18 cellular contexts compared by ENCODE assay signal in the genomic region with DNA sequence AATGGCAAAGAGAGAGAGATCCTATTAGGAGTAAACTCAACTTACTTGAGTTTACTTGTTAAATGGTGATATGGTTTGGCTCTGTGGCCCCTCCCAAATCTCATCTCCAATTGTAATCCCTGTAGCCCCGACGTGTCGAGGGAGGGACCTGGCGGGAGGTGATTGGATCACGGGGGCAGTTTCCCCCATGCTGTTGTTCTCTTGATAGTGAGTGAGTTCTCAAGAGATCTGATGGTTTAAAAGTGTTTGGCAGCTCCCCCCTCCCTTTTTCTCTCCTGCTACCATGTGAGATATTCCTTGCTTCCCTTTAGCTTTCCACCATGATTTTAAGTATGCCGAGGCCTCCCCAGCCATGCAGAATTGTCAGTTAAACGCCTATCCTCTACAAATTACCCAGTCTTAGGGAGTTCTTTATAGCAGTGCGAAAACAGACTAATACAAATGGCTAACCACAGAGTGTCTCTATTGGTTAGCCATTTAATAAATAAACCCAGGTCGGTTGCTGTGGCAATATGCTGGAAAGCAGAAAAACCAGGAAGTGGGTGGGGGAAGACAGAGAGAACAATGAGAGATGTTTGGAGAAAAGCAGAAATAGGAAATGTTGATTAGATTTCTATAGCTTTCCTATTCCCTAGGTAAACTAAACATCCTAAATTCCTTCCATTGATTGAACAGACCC. TPM values are rescaled to one million over a fixed set of nuclear protein-coding genes. Genes with fewer than 3 reads are reported as not detected.
DNase-seq lines count a peak whose midpoint lies in the region; ATAC-seq, FAIRE-seq and TF ChIP-seq lines count a peak whose summit lies in the region.
"Had no signal": no experiment of that assay in that cellular context is flagged by ENCODE, and none has a peak within 500 bp of the region (broad histone marks: within the 10 kb centered on the region; RNA-seq: fewer than 3 reads in every experiment).

No MANE protein-coding gene starts in this region.

- CTCF ChIA-PET in K562 (lab: Yijun Ruan, JAX; ENCODE audit: low intra/inter-chr PET ratio) = no interaction called here
- CTCF ChIA-PET in activated naive CD4-positive, alpha-beta T cell treated with anti-CD3 and anti-CD28 coated beads, Interleukin-2, amount 10 ng/mL, durations not matched to agents 7 days and 5 days (lab: Charles Lee) = interaction anchor here (2.9 to 3.8 kb wide), 2 partner anchors 11 to 15 kb away, joined by 12 to 20 read pairs; no protein-coding TSS in a partner anchor

- FAIRE-seq in K562 (lab: Jason Lieb, UNC) = no peak

- H3K9me3 ChIP-seq in K562 (replicated peaks; ENCODE audit: control insufficient read depth, insufficient read depth, low read depth, low read length) = no peaks in the 10 kb centered on the region
- H3K9me3 ChIP-seq: adrenal gland had no signal

- H3K27ac ChIP-seq in K562 (ENCODE audit: extremely low read depth, low read depth, low read length) (peak overlapping the region; percentile 4; the same call in 1 of the 3 replicates), mesendoderm (ENCODE audit: low read depth, low read length) (no peak overlapping the region)
- H3K27ac ChIP-seq: adrenal gland had no signal

- H3K27me3 Mint-ChIP-seq in activated naive CD4-positive, alpha-beta T cell treated with anti-CD3 and anti-CD28 coated beads, Interleukin-2, amount 10 ng/mL, durations not matched to agents 7 days and 5 days = no peaks in the 10 kb centered on the region
- H3K27me3 Mint-ChIP-seq: naive thymus-derived CD8-positive, alpha-beta T cell; stimulated activated naive B cell treated with anti-CD40 and anti-IgM and Interleukin-4, amounts not matched to agents 10 μg/mL and 1 μg/mL and 100 μg/mL, for 72 hours had no signal

- TF ChIP-seq POLR2A in K562 (conservative IDR thresholded peaks at IDR 0.05) = no peak

- H3K4me3 Mint-ChIP-seq in activated naive CD4-positive, alpha-beta T cell treated with anti-CD3 and anti-CD28 coated beads, Interleukin-2, amount 10 ng/mL, durations not matched to agents 7 days and 5 days = no peak overlapping the region
- H3K4me3 Mint-ChIP-seq: naive thymus-derived CD8-positive, alpha-beta T cell; stimulated activated naive B cell treated with anti-CD40 and anti-IgM and Interleukin-4, amounts not matched to agents 10 μg/mL and 1 μg/mL and 100 μg/mL, for 72 hours had no signal

- H3K4ac ChIP-seq in mesendoderm (ENCODE audit: low read depth, low read length) = no peak overlapping the region

- H2AFZ ChIP-seq in K562 (ENCODE audit: low read depth, low read length) = peak overlapping the region; percentile 88

- H2BK120ac ChIP-seq in mesendoderm (ENCODE audit: low read depth, low read length) = no peak overlapping the region

- H3K79me2 ChIP-seq in K562 (ENCODE audit: control insufficient read depth, insufficient read depth, low read length) (peaks cover 20% of the 10 kb centered on the region), mesendoderm (ENCODE audit: control insufficient read depth, insufficient read depth, low read length) (peaks cover 11% of the 10 kb centered on the region)

- peaks cover 22 to 25% of the 10 kb centered on the region in 2 experiments for H3K4me1 ChIP-seq in K562 (replicated peaks in 1 of 2; ENCODE audit: control insufficient read depth in 2 of 2, insufficient read depth in 2 of 2, low read length in 2 of 2)
- peaks cover 2% of the 10 kb centered on the region for H3K4me1 ChIP-seq in mesendoderm (ENCODE audit: control insufficient read depth, low read depth, low read length)

- no peak overlapping the region for H4K5ac ChIP-seq in mesendoderm (ENCODE audit: low read length)

- H3K4me1 Mint-ChIP-seq in activated naive CD4-positive, alpha-beta T cell treated with anti-CD3 and anti-CD28 coated beads, Interleukin-2, amount 10 ng/mL, durations not matched to agents 7 days and 5 days = peaks cover 22% of the 10 kb centered on the region

- no peak overlapping the region for H3K18ac ChIP-seq in mesendoderm (ENCODE audit: low read length)

- no peak overlapping the region for H2BK15ac ChIP-seq in mesendoderm (replicated peaks; ENCODE audit: low read depth)

- H3K56ac ChIP-seq in mesendoderm (ENCODE audit: low read length) = no peak overlapping the region

- TF ChIP-seq RAD21 in K562 (CRISPR knock-in tag; conservative IDR thresholded peaks at IDR 0.05 in 1 of 2, IDR thresholded peaks at IDR 0.05 in 1 of 2) = no peak

- no peak overlapping the region for H3K23ac ChIP-seq in mesendoderm (ENCODE audit: low read length)

- no peak for TF ChIP-seq EP300 in K562 (IDR thresholded peaks at IDR 0.05; ENCODE audit: low read length)

- H3K4me3 ChIP-seq in K562 (no peak overlapping the region), mesendoderm (ENCODE audit: low read length) (no peak overlapping the region)
- H3K4me3 ChIP-seq: adrenal gland had no signal

- BruUV-seq in K562 (replicated peaks; lab: Mats Ljungman, UMichigan) = no TSS peak

- no peak overlapping the region for H4K8ac ChIP-seq in mesendoderm (ENCODE audit: low read depth, low read length)

- intact Hi-C loops in K562 (cut with micrococcal nuclease) = no loop called here

- H3K36me3 Mint-ChIP-seq in activated naive CD4-positive, alpha-beta T cell treated with anti-CD3 and anti-CD28 coated beads, Interleukin-2, amount 10 ng/mL, durations not matched to agents 7 days and 5 days = peaks cover 3% of the 10 kb centered on the region

- WGBS in K562 (ENCODE audit: insufficient coverage, low coverage, missing lambda C conversion rate) = 35% methylated on average over 9 of the region's 9 CpGs
- WGBS in mesendoderm (ENCODE audit: extremely low coverage, insufficient coverage, low lambda C conversion rate) = no CpG with 5 or more reads among the region's 9 CpGs

- H3K9ac ChIP-seq in K562 (ENCODE audit: insufficient read depth in 1 of 2, low read depth in 2 of 2, low read length in 2 of 2) = peak overlapping the region in 1 of 2 experiments; percentile 3; a peak in 1 of 4 replicates
- H3K9ac ChIP-seq in mesendoderm (ENCODE audit: low read length) = no peak overlapping the region

- H3K27ac Mint-ChIP-seq in activated naive CD4-positive, alpha-beta T cell treated with anti-CD3 and anti-CD28 coated beads, Interleukin-2, amount 10 ng/mL, durations not matched to agents 7 days and 5 days = no peak overlapping the region
- H3K27ac Mint-ChIP-seq: activated T-helper 2 cell treated with anti-CD3 and anti-CD28 coated beads, Interferon-gamma antibody, Interleukin-2, Interleukin-4, amounts not matched to agents 10 μg/mL and 5 μg/mL and 100 μg/mL, durations not matched to agents 14 hours and 24 hours and 36 hours; stimulated activated naive B cell treated with anti-CD40 and anti-IgM and Interleukin-4, amounts not matched to agents 10 μg/mL and 1 μg/mL and 100 μg/mL, for 72 hours had no signal

- H3K9me3 Mint-ChIP-seq in activated naive CD4-positive, alpha-beta T cell treated with anti-CD3 and anti-CD28 coated beads, Interleukin-2, amount 10 ng/mL, durations not matched to agents 7 days and 5 days = no peaks in the 10 kb centered on the region
- H3K9me3 Mint-ChIP-seq: activated T-helper 2 cell treated with anti-CD3 and anti-CD28 coated beads, Interferon-gamma antibody, Interleukin-2, Interleukin-4, amounts not matched to agents 10 μg/mL and 5 μg/mL and 100 μg/mL, durations not matched to agents 14 hours and 24 hours and 36 hours had no signal

- H2BK5ac ChIP-seq in mesendoderm (ENCODE audit: low read length) = no peak overlapping the region

- H3K4me2 ChIP-seq in K562 (ENCODE audit: insufficient read depth, low read length) (peak overlapping the region; percentile 40; the same call in 1 of the 2 replicates), mesendoderm (ENCODE audit: low read length) (no peak overlapping the region)

- in situ Hi-C loops in K562 (cut with MboI) = no loop called here

- H3K9me1 ChIP-seq in K562 (ENCODE audit: control insufficient read depth, insufficient read depth, low read length) = peaks cover 5% of the 10 kb centered on the region

- ATAC-seq in K562 = no peak
- ATAC-seq: naive thymus-derived CD8-positive, alpha-beta T cell; stimulated activated naive B cell treated with anti-CD40 and anti-IgM and Interleukin-4, amounts not matched to agents 10 μg/mL and 1 μg/mL and 100 μg/mL, for 72 hours had no signal

- H4K20me1 ChIP-seq in K562 (replicated peaks; ENCODE audit: control insufficient read depth, insufficient read depth, low read length) = no peaks in the 10 kb centered on the region

- no peaks in the 10 kb centered on the region for H3K79me1 ChIP-seq in mesendoderm (ENCODE audit: low read length)

- H3K27me3 ChIP-seq in K562 (ENCODE audit: control insufficient read depth in 2 of 2, insufficient read depth in 2 of 2, low read length in 2 of 2) (no peaks in the 10 kb centered on the region), mesendoderm (ENCODE audit: insufficient read depth, low read length, poor library complexity) (no peaks in the 10 kb centered on the region)
- H3K27me3 ChIP-seq: adrenal gland had no signal

- no peak for TF ChIP-seq CTCF in K562 (IDR thresholded peaks at IDR 0.05 in 2 of 3, conservative IDR thresholded peaks at IDR 0.05 in 1 of 3; ENCODE audit: insufficient read depth in 2 of 3, low read depth in 1 of 3, low read length in 3 of 3)

- POLR2A ChIA-PET in K562 (lab: Yijun Ruan, JAX) = interaction anchor here (0.6 kb wide), 1 partner anchor 15 kb away, joined by 4 read pairs; no protein-coding TSS in a partner anchor

- DNase-seq in HK-2 (ENCODE audit: unreplicated experiment) = peak; percentile 13
- DNase-seq in NCI-H146 (lab: John Stamatoyannopoulos, UW) = peak; percentile 82
- DNase-seq in K562 (ENCODE audit: extremely low read depth in 1 of 4, low spot score in 3 of 4) = peak in 1 of 4 experiments; percentile 63
- peak; percentile 29 for DNase-seq in mesendoderm
- no peak for DNase-seq in activated naive CD4-positive, alpha-beta T cell treated with anti-CD3 and anti-CD28 coated beads, Interleukin-2, amount 10 ng/mL, durations not matched to agents 7 days and 5 days
- DNase-seq in NCI-H1417 treated with DMSO at 0.1 percent for 48 hours (lab: John Stamatoyannopoulos, UW) = no peak
- DNase-seq in stimulated activated naive CD4-positive, alpha-beta T cell treated with Interleukin-2 at 50 U/mL for 16 hours (lab: John Stamatoyannopoulos, UW) = no peak
- DNase-seq: activated CD4-positive, CD25-positive, alpha-beta regulatory T cell; adrenal gland; caudate nucleus; DMS79 treated with DMSO at 0.1 percent for 48 hours; naive thymus-derived CD8-positive, alpha-beta T cell; NCI-H1930; NCI-H524; stimulated activated CD4-positive, alpha-beta T cell treated with anti-CD3 and anti-CD28 coated beads, Interleukin-12 subunit alpha, Interleukin-12 subunit beta, amount 100 ng/mL, for 4 hours; stimulated activated naive B cell treated with anti-CD40 and anti-IgM and Interleukin-4, amounts not matched to agents 10 μg/mL and 1 μg/mL and 100 μg/mL, for 72 hours; trophoblast cell had no signal

- no peak overlapping the region for H2AK5ac ChIP-seq in mesendoderm (ENCODE audit: low read length)

- no peaks in the 10 kb centered on the region for H3K36me3 ChIP-seq in K562 (ENCODE audit: control insufficient read depth, insufficient read depth, low read length)
- H3K36me3 ChIP-seq in mesendoderm (ENCODE audit: control insufficient read depth, insufficient read depth, low read length) = no peaks in the 10 kb centered on the region
- H3K36me3 ChIP-seq: adrenal gland had no signal

RNA-seq across cellular contexts. Expression of a gene that starts 3.0 kb away (rescaled TPM):
- total RNA-seq in K562 (2011; cell fraction: chromatin; rRNA removed; ENCODE audit: low replicate concordance) = 23.9 and 54.4 TPM in 2 replicates
- 18.5 and 19.9 TPM in 2 replicates for total RNA-seq in K562 (2011; cell fraction: nucleolus; rRNA removed)
- 44.6 and 66.5 TPM in 2 replicates for total RNA-seq in K562 (2011; cell fraction: nucleoplasm; rRNA removed)
- total RNA-seq in K562 (2014; rRNA removed) = 10.6 and 18.5 TPM in 2 replicates
- total RNA-seq in K562 (2014; rRNA removed; fragmentation: Illumina TruSeq; extraction: Trizol) = 47.8 and 54.0 TPM in 2 replicates
- total RNA-seq in K562 (2015; rRNA removed; fragmentation: Illumina TruSeq; extraction: Trizol) = 35.1 and 36.5 TPM in 2 replicates
- 56.8 and 59.8 TPM in 2 replicates for total RNA-seq in K562 (2021)
- 58.4 and 66.1 TPM in 2 replicates for polyA plus RNA-seq in K562 (2011; rRNA removed)
- polyA plus RNA-seq in K562 (2011; cell fraction: cytosol; rRNA removed) = 16.5 and 48.0 TPM in 2 replicates
- polyA plus RNA-seq in K562 (2011; cell fraction: nucleus; rRNA removed) = 17.4 and 32.2 TPM in 2 replicates
- polyA plus RNA-seq in K562 (2012) = 66.4 and 79.0 TPM in 2 replicates
- 57.9 and 67.7 TPM in 2 replicates for polyA plus RNA-seq in K562 (2014; fragmentation: Illumina TruSeq; extraction: Trizol)
- polyA plus RNA-seq in K562 (2014; fragmentation: Nextera tagmentation; extraction: Ambion mirVana) = 100 to 1,000 TPM; 175 to 249 TPM
- 41.5 and 53.9 TPM in 2 replicates for polyA plus RNA-seq in K562 (2014; rRNA removed)
- polyA minus RNA-seq in K562 (2011; rRNA and poly(A)+ RNA removed) = 35.3 and 55.2 TPM in 2 replicates
- polyA minus RNA-seq in K562 (2011; cell fraction: cytosol; rRNA and poly(A)+ RNA removed) = 21.3 and 22.6 TPM in 2 replicates
- 18.3 and 36.7 TPM in 2 replicates for polyA minus RNA-seq in K562 (2011; cell fraction: nucleus; rRNA and poly(A)+ RNA removed)
- 36.7 TPM for polyA plus RNA-seq in mesendoderm (2013, experiment 1 of 2)
- 36.6 TPM for polyA plus RNA-seq in mesendoderm (2013, experiment 2 of 2)

Comparison
In these comparisons a context has a peak if more than half of its experiments do, and no peak if none do; other contexts are left out.
1. DNase-seq: peak in HK-2 (single experiment), NCI-H146 (single experiment) and mesendoderm (single experiment); none in activated naive CD4-positive, alpha-beta T cell treated with anti-CD3 and anti-CD28 coated beads, Interleukin-2, amount 10 ng/mL, durations not matched to agents 7 days and 5 days (single experiment), NCI-H1417 treated with DMSO at 0.1 percent for 48 hours (single experiment) and stimulated activated naive CD4-positive, alpha-beta T cell treated with Interleukin-2 at 50 U/mL for 16 hours (single experiment).